17 cellular contexts compared by ENCODE assay signal in genomic region chr4:3308691-3309090, GRCh38. TPM values are rescaled to one million over a fixed set of nuclear protein-coding genes. Genes with fewer than 3 reads are reported as not detected.
DNase-seq lines count a peak whose midpoint lies in the region; ATAC-seq and TF ChIP-seq lines count a peak whose summit lies in the region.
"Had no signal": no experiment of that assay in that cellular context is flagged by ENCODE, and none has a peak within 500 bp of the region (broad histone marks: within the 10 kb centered on the region; RNA-seq: fewer than 3 reads in every experiment).

No MANE protein-coding gene starts in this region.

- H3K9me3 ChIP-seq in BLaER1 (no peaks in the 10 kb centered on the region), mucosa of descending colon (no peaks in the 10 kb centered on the region)
- H3K9me3 ChIP-seq: A549, colonic mucosa, HAP-1, tibial nerve had no signal

- ATAC-seq in mucosa of descending colon: peak; percentile 6
- ATAC-seq: A549; activated T-helper 17 cell treated with anti-CD3 and anti-CD28 coated beads, Interleukin-2, amount 50 U/mL, for 72 hours had no signal

- peak overlapping the region; percentile 96 for H3K4me2 ChIP-seq in BLaER1
- H3K4me2 ChIP-seq: A549 had no signal

- peaks cover 41% of the 10 kb centered on the region for H4K20me1 ChIP-seq in BLaER1

- no peak for TF ChIP-seq CTCF in mucosa of descending colon (IDR thresholded peaks at IDR 0.05)

- H3K4me1 ChIP-seq in BLaER1: peaks cover 100% of the 10 kb centered on the region
- H3K4me1 ChIP-seq in mucosa of descending colon (ENCODE audit: low read depth): peaks cover 13% of the 10 kb centered on the region
- H3K4me1 ChIP-seq: HAP-1 had no signal

- no peaks in the 10 kb centered on the region for H3K27me3 ChIP-seq in BLaER1
- H3K27me3 ChIP-seq: colonic mucosa, tibial nerve had no signal

- H3K36me3 ChIP-seq in BLaER1 (peaks cover 31% of the 10 kb centered on the region), mucosa of descending colon (ENCODE audit: low read depth) (no peaks in the 10 kb centered on the region)
- H3K36me3 ChIP-seq: colonic mucosa, HAP-1, tibial nerve had no signal

- peak; percentile 17 to 24 for DNase-seq in NCI-H2081 (lab: John Stamatoyannopoulos, UW)
- no peak for DNase-seq in NCI-H2081 treated with DMSO at 0.1 percent for 48 hours (lab: John Stamatoyannopoulos, UW)
- DNase-seq in NCI-H510A (lab: John Stamatoyannopoulos, UW): peak; percentile 59
- DNase-seq in mucosa of descending colon: peak in 1 of 3 donors; percentile 50
- no peak for DNase-seq in T-helper 9 cell
- DNase-seq in stimulated activated CD4-positive, alpha-beta T cell treated with anti-CD3 and anti-CD28 coated beads, Interleukin-4, amount 100 ng/mL, for 24 hours: no peak
- no peak for DNase-seq in activated CD4-positive, alpha-beta T cell treated with anti-CD3 and anti-CD28 coated beads, Interleukin-2, amount 50 U/mL, for 48 hours
- DNase-seq: activated CD4-positive, alpha-beta memory T cell treated with anti-CD3 and anti-CD28 coated beads, Interleukin-2, amount 10 ng/mL, durations not matched to agents 7 days and 5 days; NCI-H446 had no signal

- intact Hi-C loops in mucosa of descending colon (cut with DNase I, micrococcal nuclease): no loop called here

- peak overlapping the region; percentile 99 for H3K27ac ChIP-seq in BLaER1
- H3K27ac ChIP-seq: A549, colonic mucosa, epithelial cell of prostate, tibial nerve had no signal

- H3K4me3 ChIP-seq in BLaER1: no peak overlapping the region
- no peak overlapping the region for H3K4me3 ChIP-seq in mucosa of descending colon
- H3K4me3 ChIP-seq: A549, colonic mucosa, HAP-1, tibial nerve had no signal

- H3K9ac ChIP-seq in BLaER1: peak overlapping the region; percentile 90; the same call in 1 of the 2 replicates

RNA-seq across cellular contexts. Expression of gene RGS12, which starts 15.9 kb away (rescaled TPM):
- total RNA-seq in mucosa of descending colon: 10 to 100 TPM; 16.4 to 28.9 (median 16.8) TPM

RNA-seq across cellular contexts. Expression of gene MSANTD1, which starts 59.7 kb away (rescaled TPM):
- 1 to 10 TPM in 1 of 3 donors, under 1 TPM in 2; 0.58 to 1.3 (median 0.69) TPM for total RNA-seq in mucosa of descending colon
- total RNA-seq: HT1080 had no signal

Comparison
In these comparisons a context has a peak if more than half of its experiments do, and no peak if none do; other contexts are left out.
1. DNase-seq: peak in NCI-H2081 (2 of 2) and NCI-H510A (single experiment); none in NCI-H2081 treated with DMSO at 0.1 percent for 48 hours (single experiment), T-helper 9 cell (single experiment), stimulated activated CD4-positive, alpha-beta T cell treated with anti-CD3 and anti-CD28 coated beads, Interleukin-4, amount 100 ng/mL, for 24 hours (single experiment) and activated CD4-positive, alpha-beta T cell treated with anti-CD3 and anti-CD28 coated beads, Interleukin-2, amount 50 U/mL, for 48 hours (0 of 2).